1 cellular context compared by ENCODE assay signal in the genomic region with DNA sequence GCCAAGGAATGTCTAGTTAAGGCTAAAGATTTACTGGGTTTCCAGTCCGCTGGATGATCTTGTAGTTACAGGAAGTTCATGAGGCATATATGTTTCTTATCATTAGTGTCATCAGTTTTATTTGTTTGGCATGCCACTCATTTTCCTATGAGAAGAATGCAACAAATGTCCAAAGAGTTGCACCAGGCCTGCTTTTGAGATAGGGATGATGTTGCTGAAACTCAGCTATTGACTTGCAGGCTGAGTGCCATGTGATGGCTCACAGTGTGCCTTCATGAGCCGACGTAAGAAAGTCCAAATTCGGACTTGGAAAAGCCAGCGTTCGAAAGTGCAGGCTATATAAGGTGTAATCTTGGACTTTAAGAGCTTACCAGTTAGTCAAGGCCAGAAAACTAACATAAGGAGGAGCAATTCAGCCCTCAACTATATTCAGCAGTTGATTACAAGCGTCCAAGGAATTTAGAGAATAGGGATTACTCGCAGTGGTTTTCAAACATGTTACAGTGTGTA.
TF ChIP-seq lines count a peak whose summit lies in the region.

No MANE protein-coding gene starts in this region.

TF ChIP-seq in SK-N-SH, 30 proteins besides CTCF, POLR2A, EP300 and RAD21 (continued from another document):
- TF ChIP-seq YY1 (IDR thresholded peaks at IDR 0.05; ENCODE audit: low read depth) (0 out of 2 replicates have a peak, but pooled peaks have one; percentile 45), CHD2 (IDR thresholded peaks at IDR 0.05; ENCODE audit: low read length, partially characterized antibody) (no peak), EZH2phosphoT487 (IDR thresholded peaks at IDR 0.05; ENCODE audit: borderline replicate concordance, low read depth) (no peak), NRF1 (IDR thresholded peaks at IDR 0.05; ENCODE audit: low read depth, low read length) (no peak), RXRA (IDR thresholded peaks at IDR 0.05; ENCODE audit: borderline replicate concordance, low read depth) (peak; percentile 58; the same call in 1 of the 2 replicates), REST (IDR thresholded peaks at IDR 0.05; ENCODE audit: low read depth, low read length) (no peak), TAF1 (IDR thresholded peaks at IDR 0.05; ENCODE audit: borderline replicate concordance, low read depth, low read length) (no peak), JUND (IDR thresholded peaks at IDR 0.05) (peak; percentile 71), IRF3 (IDR thresholded peaks at IDR 0.05; ENCODE audit: low read depth, low read length) (no peak), MEF2A (IDR thresholded peaks at IDR 0.05; ENCODE audit: borderline replicate concordance, low read depth) (no peak), GABPA (IDR thresholded peaks at IDR 0.05; ENCODE audit: low read depth) (peak; percentile 25; the same call in 1 of the 2 replicates), ZBTB33 (IDR thresholded peaks at IDR 0.05; ENCODE audit: borderline replicate concordance, low read depth) (no peak; the same call in 1 of the 2 replicates)
- TF ChIP-seq, protein P1, sequence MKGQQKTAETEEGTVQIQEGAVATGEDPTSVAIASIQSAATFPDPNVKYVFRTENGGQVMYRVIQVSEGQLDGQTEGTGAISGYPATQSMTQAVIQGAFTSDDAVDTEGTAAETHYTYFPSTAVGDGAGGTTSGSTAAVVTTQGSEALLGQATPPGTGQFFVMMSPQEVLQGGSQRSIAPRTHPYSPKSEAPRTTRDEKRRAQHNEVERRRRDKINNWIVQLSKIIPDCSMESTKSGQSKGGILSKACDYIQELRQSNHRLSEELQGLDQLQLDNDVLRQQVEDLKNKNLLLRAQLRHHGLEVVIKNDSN (IDR thresholded peaks at IDR 0.05; ENCODE audit: borderline replicate concordance, low read depth): peak; percentile 16; the same call in 1 of the 2 replicates
- TF ChIP-seq, protein P2, sequence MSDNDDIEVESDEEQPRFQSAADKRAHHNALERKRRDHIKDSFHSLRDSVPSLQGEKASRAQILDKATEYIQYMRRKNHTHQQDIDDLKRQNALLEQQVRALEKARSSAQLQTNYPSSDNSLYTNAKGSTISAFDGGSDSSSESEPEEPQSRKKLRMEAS (IDR thresholded peaks at IDR 0.05; ENCODE audit: low read depth): peak; percentile 52; the same call in 1 of the 2 replicates
- TF ChIP-seq, protein P3, sequence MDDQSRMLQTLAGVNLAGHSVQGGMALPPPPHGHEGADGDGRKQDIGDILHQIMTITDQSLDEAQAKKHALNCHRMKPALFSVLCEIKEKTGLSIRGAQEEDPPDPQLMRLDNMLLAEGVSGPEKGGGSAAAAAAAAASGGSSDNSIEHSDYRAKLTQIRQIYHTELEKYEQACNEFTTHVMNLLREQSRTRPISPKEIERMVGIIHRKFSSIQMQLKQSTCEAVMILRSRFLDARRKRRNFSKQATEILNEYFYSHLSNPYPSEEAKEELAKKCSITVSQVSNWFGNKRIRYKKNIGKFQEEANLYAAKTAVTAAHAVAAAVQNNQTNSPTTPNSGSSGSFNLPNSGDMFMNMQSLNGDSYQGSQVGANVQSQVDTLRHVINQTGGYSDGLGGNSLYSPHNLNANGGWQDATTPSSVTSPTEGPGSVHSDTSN (IDR thresholded peaks at IDR 0.05): peak; percentile 88
- TF ChIP-seq, protein P4, sequence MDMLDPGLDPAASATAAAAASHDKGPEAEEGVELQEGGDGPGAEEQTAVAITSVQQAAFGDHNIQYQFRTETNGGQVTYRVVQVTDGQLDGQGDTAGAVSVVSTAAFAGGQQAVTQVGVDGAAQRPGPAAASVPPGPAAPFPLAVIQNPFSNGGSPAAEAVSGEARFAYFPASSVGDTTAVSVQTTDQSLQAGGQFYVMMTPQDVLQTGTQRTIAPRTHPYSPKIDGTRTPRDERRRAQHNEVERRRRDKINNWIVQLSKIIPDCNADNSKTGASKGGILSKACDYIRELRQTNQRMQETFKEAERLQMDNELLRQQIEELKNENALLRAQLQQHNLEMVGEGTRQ (IDR thresholded peaks at IDR 0.05; ENCODE audit: borderline replicate concordance, low read depth, low read length): no peak
TF ChIP-seq in SK-N-SH: peak in this region for 12.
